19 cellular contexts compared by ENCODE assay signal in the genomic region with DNA sequence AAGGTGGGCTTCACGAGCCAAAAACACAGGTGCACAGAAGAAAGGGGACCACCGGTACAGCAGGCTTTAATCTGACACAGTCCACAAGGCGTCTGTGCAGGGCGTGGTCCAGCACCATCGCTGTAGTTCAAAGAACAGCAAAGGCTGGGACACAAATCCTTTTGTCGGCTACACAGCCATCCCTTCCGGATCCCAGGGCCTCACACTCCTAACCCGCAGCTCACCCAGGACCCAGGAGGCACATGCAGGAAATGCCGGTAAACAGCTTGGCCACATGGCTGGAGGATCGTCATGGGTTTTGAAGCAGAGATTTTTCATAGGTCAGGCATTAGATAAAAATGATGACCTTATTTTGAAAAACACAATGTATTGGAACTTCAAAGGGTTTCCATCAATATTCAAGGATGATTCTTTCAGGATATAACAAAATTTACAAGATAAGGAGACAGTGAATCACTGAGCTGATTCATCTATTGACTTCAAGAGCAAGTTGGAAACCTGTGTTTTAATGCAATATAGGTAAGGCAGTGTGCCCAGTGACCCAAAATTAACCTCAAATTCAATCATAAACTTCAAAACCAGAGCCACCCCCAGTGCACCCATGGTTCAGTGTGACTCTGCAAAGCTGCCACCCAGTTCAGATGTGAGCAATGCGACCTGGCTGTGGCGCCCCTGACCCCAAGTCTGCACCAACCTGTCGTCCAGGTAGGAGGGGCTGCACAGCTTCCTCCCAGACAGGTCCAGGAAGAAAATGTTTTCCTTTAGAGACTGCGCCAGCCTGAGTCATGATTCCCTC.
"Had no signal": no experiment of that assay in that cellular context is flagged by ENCODE, and none has a peak within 500 bp of the region (broad histone marks: within the 10 kb centered on the region; RNA-seq: fewer than 3 reads in every experiment).

No MANE protein-coding gene starts in this region.

- H3K36me3 ChIP-seq: esophagus muscularis mucosa, lower lobe of right lung, neutrophil, thyroid gland, vagina had no signal

- ATAC-seq: left cardiac atrium; lower lobe of right lung; stimulated activated effector memory CD8-positive, alpha-beta T cell treated with anti-CD3 and anti-CD28 coated beads, Interleukin-12 subunit alpha, Interleukin-12 subunit beta, amount 100 ng/mL, for 72 hours; T-helper 17 cell had no signal

- H3K27me3 ChIP-seq: neutrophil, thyroid gland, vagina had no signal

- H3K4me3 ChIP-seq: esophagus muscularis mucosa, lower lobe of right lung, skin epidermis, thyroid gland, vagina had no signal

- FAIRE-seq: endometrium had no signal

- DNase-seq: activated B cell treated with CpG ODN at 0.5 μM for 24 hours; activated CD4-positive, alpha-beta T cell treated with anti-CD3 and anti-CD28 coated beads, Interleukin-2, amount 50 U/mL, for 4 hours; activated CD8-positive, alpha-beta memory T cell treated with anti-CD3 and anti-CD28 coated beads, Interleukin-2, amount 50 U/mL, for 48 hours; activated naive CD4-positive, alpha-beta T cell treated with anti-CD3 and anti-CD28 coated beads, Interleukin-2, amount 50 U/mL, for 16 hours; cerebellar nuclear complex; glutamatergic neuron; left cardiac atrium; lower lobe of right lung; midbrain; naive B cell; posterior cingulate gyrus; T-helper 17 cell; thyroid gland had no signal
